In the genomic region with DNA sequence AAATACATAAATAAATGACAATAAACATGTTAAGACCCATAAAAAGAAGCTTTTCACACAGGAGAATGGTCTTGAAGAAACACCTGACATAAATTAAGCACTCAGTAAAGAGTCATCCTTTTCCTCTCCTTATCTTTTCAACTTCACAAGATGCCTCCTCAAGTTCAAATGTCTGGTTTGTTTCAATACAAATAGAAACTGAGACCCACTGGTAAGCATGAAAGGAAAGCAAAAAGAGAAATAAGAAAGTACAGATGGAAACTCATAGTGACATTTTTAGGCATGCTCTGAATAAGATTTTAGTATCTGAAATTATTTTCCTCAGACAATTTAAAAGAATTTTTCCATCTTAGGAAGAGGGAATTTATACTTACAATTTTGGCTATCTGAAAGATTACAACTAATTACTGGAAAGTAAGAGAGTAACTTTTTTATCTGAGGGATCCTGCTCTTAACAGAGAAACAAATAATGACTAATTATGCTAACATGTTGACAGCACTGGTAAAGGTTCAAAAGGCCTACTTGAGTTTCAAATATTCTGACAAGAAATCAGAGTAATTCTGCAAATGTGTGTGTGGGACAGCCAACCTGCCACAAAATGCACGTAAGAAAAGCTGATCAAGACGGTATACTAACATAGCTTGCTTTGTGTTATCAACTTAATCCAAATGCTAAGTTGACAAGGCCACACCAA, we compare ENCODE assay signal across 17 cellular contexts.
DNase-seq lines count a peak whose midpoint lies in the region; ATAC-seq and TF ChIP-seq lines count a peak whose summit lies in the region.
"Had no signal": no experiment of that assay in that cellular context is flagged by ENCODE, and none has a peak within 500 bp of the region (broad histone marks: within the 10 kb centered on the region; RNA-seq: fewer than 3 reads in every experiment).

No MANE protein-coding gene starts in this region.

- H3K27ac ChIP-seq in left lung = no peak overlapping the region
- H3K27ac ChIP-seq: 22Rv1 had no signal

- no peaks in the 10 kb centered on the region for H3K4me1 ChIP-seq in left lung

- H3K9me3 ChIP-seq in left lung = no peaks in the 10 kb centered on the region

- H3K27me3 ChIP-seq in left lung = no peaks in the 10 kb centered on the region

- H3K27me3 Mint-ChIP-seq in progenitor cell of endocrine pancreas = no peaks in the 10 kb centered on the region
- H3K27me3 Mint-ChIP-seq: CD8-positive, alpha-beta memory T cell had no signal

- TF ChIP-seq CTCF in left lung (IDR thresholded peaks at IDR 0.05) (no peak), progenitor cell of endocrine pancreas (IDR thresholded peaks at IDR 0.05; ENCODE audit: unreplicated experiment) (no peak)

- no peaks in the 10 kb centered on the region for H3K36me3 ChIP-seq in left lung

- peak; percentile 18 for DNase-seq in DMS53 (lab: John Stamatoyannopoulos, UW)
- no peak for DNase-seq in DMS53 treated with DMSO at 0.1 percent for 48 hours (lab: John Stamatoyannopoulos, UW; ENCODE audit: unreplicated experiment)
- DNase-seq in left lung = no peak
- no peak for DNase-seq in superior temporal gyrus (ENCODE audit: extremely low spot score)
- no peak for DNase-seq in progenitor cell of endocrine pancreas (ENCODE audit: low spot score, unreplicated experiment)
- DNase-seq in cerebellar nuclear complex (lab: John Stamatoyannopoulos, UW) = no peak
- DNase-seq: CD8-positive, alpha-beta memory T cell; HFFc6; NCI-H1417; NCI-H1930; NCI-H2171; NCI-H510A; T-helper 2 cell had no signal

- peak; percentile 65 for ATAC-seq in GM21786 (IDR thresholded peaks at IDR 0.05; ENCODE audit: unreplicated experiment)
- ATAC-seq in HG03432 (IDR thresholded peaks at IDR 0.05; ENCODE audit: unreplicated experiment) = peak; percentile 71
- ATAC-seq in left lung = peak; percentile 67
- ATAC-seq: HepG2 had no signal

- H3K4me3 Mint-ChIP-seq in progenitor cell of endocrine pancreas (ENCODE audit: low read depth) = no peak overlapping the region
- H3K4me3 Mint-ChIP-seq: CD8-positive, alpha-beta memory T cell; HFFc6 had no signal

- no peaks in the 10 kb centered on the region for H3K4me1 Mint-ChIP-seq in progenitor cell of endocrine pancreas (ENCODE audit: low read depth)
- H3K4me1 Mint-ChIP-seq: CD8-positive, alpha-beta memory T cell had no signal

- no peak overlapping the region for H3K27ac Mint-ChIP-seq in progenitor cell of endocrine pancreas
- H3K27ac Mint-ChIP-seq: CD8-positive, alpha-beta memory T cell; HFFc6 had no signal

- no peak overlapping the region for H3K4me3 ChIP-seq in left lung

- H3K9me3 Mint-ChIP-seq in progenitor cell of endocrine pancreas (ENCODE audit: low read depth) = no peaks in the 10 kb centered on the region
- H3K9me3 Mint-ChIP-seq: HFFc6 had no signal

- H3K36me3 Mint-ChIP-seq in progenitor cell of endocrine pancreas (ENCODE audit: insufficient read depth) = no peaks in the 10 kb centered on the region
- H3K36me3 Mint-ChIP-seq: CD8-positive, alpha-beta memory T cell had no signal

- intact Hi-C loops in left lung (cut with DNase I) = no loop called here
